In the genomic region with DNA sequence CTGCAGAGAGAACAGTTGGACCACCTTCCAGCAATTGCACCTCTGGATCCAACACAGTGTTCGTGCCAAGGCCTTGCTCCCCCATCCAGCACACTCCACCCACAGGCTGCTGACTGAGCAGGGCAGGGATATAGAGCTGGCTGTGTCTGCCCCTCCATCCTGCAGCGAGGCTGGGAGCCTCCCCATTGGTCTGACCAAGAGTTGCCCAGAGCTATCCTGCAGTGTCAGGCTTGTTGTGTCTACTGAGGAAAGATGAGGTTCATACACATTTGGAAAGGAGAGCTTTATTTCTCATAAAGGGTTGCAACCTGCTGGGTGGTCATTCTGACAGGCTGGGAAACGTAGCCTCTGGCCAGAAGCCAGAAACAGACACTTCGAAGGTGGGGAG, we compare ENCODE assay signal across 10 cellular contexts. TPM values are rescaled to one million over a fixed set of nuclear protein-coding genes. Genes with fewer than 3 reads are reported as not detected.
A peak's percentile ranks its signal among the peaks of the same experiment; 100 is the strongest.
DNase-seq lines count a peak whose midpoint lies in the region; ATAC-seq and TF ChIP-seq lines count a peak whose summit lies in the region.
"Had no signal": no experiment of that assay in that cellular context is flagged by ENCODE, and none has a peak within 500 bp of the region (broad histone marks: within the 10 kb centered on the region; RNA-seq: fewer than 3 reads in every experiment).

No MANE protein-coding gene starts in this region.

- H3K4me1 Mint-ChIP-seq in activated naive CD4-positive, alpha-beta T cell treated with anti-CD3 and anti-CD28 coated beads, Interleukin-2, amount 50 U/mL, for 24 hours, result peaks cover 50% of the 10 kb centered on the region

- TF ChIP-seq POLR2A in transverse colon (IDR thresholded peaks at IDR 0.05) (no peak), vagina (IDR thresholded peaks at IDR 0.05) (no peak)

- WGBS in transverse colon (ENCODE audit: low coverage in 1 of 2), 2 donors, result 27 to 31% methylated on average over 2 to 3 of the region's 4 CpGs

- no peak overlapping the region for H3K4me3 Mint-ChIP-seq in activated naive CD4-positive, alpha-beta T cell treated with anti-CD3 and anti-CD28 coated beads, Interleukin-2, amount 50 U/mL, for 24 hours

- H3K9me3 ChIP-seq in SJCRH30 (replicated peaks) (no peaks in the 10 kb centered on the region), transverse colon (no peaks in the 10 kb centered on the region), vagina (no peaks in the 10 kb centered on the region)
- H3K9me3 ChIP-seq: psoas muscle had no signal

- H3K27me3 Mint-ChIP-seq in activated naive CD4-positive, alpha-beta T cell treated with anti-CD3 and anti-CD28 coated beads, Interleukin-2, amount 50 U/mL, for 24 hours, result no peaks in the 10 kb centered on the region

- H3K36me3 Mint-ChIP-seq in activated naive CD4-positive, alpha-beta T cell treated with anti-CD3 and anti-CD28 coated beads, Interleukin-2, amount 50 U/mL, for 24 hours, result no peaks in the 10 kb centered on the region
- H3K36me3 Mint-ChIP-seq in activated naive CD4-positive, alpha-beta T cell treated with anti-CD3 and anti-CD28 coated beads, Interleukin-2, amount 50 U/mL, for 72 hours, result no peaks in the 10 kb centered on the region

- H3K27ac ChIP-seq in SJCRH30 (no peak overlapping the region), transverse colon (peak overlapping the region in 3 of 4 donors; percentile 0 to 40 (median 17)), vagina (no peak overlapping the region)
- H3K27ac ChIP-seq: psoas muscle, WERI-Rb-1 had no signal

- DNase-seq in activated naive CD4-positive, alpha-beta T cell treated with anti-CD3 and anti-CD28 coated beads, Interleukin-2, amount 50 U/mL, for 72 hours (ENCODE audit: low spot score in 2 of 2), result no peak
- DNase-seq in SJCRH30, result peak; percentile 54 to 69
- no peak for DNase-seq in left ventricle myocardium superior
- no peak for DNase-seq in transverse colon
- DNase-seq in vagina (ENCODE audit: extremely low spot score in 2 of 2), result no peak
- no peak for DNase-seq in activated naive CD4-positive, alpha-beta T cell (lab: John Stamatoyannopoulos, UW)
- DNase-seq: WERI-Rb-1 had no signal

- no peaks in the 10 kb centered on the region for H3K9me3 Mint-ChIP-seq in activated naive CD4-positive, alpha-beta T cell treated with anti-CD3 and anti-CD28 coated beads, Interleukin-2, amount 50 U/mL, for 24 hours
- H3K9me3 Mint-ChIP-seq in activated naive CD4-positive, alpha-beta T cell treated with anti-CD3 and anti-CD28 coated beads, Interleukin-2, amount 50 U/mL, for 72 hours, result peaks cover 0 to 3% of the 10 kb centered on the region in 2 donors

- no peak for TF ChIP-seq EP300 in transverse colon (IDR thresholded peaks at IDR 0.05; ENCODE audit: low read depth)

- H3K4me3 ChIP-seq in SJCRH30, result no peak overlapping the region
- H3K4me3 ChIP-seq in transverse colon, result no peak overlapping the region
- no peak overlapping the region for H3K4me3 ChIP-seq in vagina
- H3K4me3 ChIP-seq: psoas muscle had no signal

- H3K27ac Mint-ChIP-seq in activated naive CD4-positive, alpha-beta T cell treated with anti-CD3 and anti-CD28 coated beads, Interleukin-2, amount 50 U/mL, for 24 hours, result peak overlapping the region; percentile 1
- no peak overlapping the region for H3K27ac Mint-ChIP-seq in activated naive CD4-positive, alpha-beta T cell treated with anti-CD3 and anti-CD28 coated beads, Interleukin-2, amount 50 U/mL, for 72 hours

- H3K36me3 ChIP-seq in SJCRH30 (no peaks in the 10 kb centered on the region), transverse colon (no peaks in the 10 kb centered on the region), vagina (no peaks in the 10 kb centered on the region)
- H3K36me3 ChIP-seq: WERI-Rb-1 had no signal

- in situ Hi-C loops in transverse colon (cut with MboI; ENCODE audit: low pct_ligation_motif_present in 1 of 4, low pct_unique_long_range_greater_than_20kb in 1 of 4, low sequenced_read_pairs in 3 of 4), result no loop called here

- TF ChIP-seq CTCF in transverse colon (IDR thresholded peaks at IDR 0.05), result no peak
- TF ChIP-seq CTCF in vagina (IDR thresholded peaks at IDR 0.05), result no peak

- H3K4me1 ChIP-seq in SJCRH30, result peaks cover 39% of the 10 kb centered on the region
- peaks cover 11 to 20% (median 14%) of the 10 kb centered on the region in 4 donors for H3K4me1 ChIP-seq in transverse colon
- peaks cover 17% of the 10 kb centered on the region for H3K4me1 ChIP-seq in vagina
- H3K4me1 ChIP-seq: psoas muscle had no signal

- ATAC-seq in activated naive CD4-positive, alpha-beta T cell treated with anti-CD3 and anti-CD28 coated beads, Interleukin-2, amount 50 U/mL, for 72 hours, result no peak
- ATAC-seq in left ventricle myocardium superior, result peak; percentile 60
- no peak for ATAC-seq in HG02970 (IDR thresholded peaks at IDR 0.05; ENCODE audit: low FRiP score, unreplicated experiment)

- H3K27me3 ChIP-seq in SJCRH30 (no peaks in the 10 kb centered on the region), transverse colon (no peaks in the 10 kb centered on the region), vagina (no peaks in the 10 kb centered on the region)

- intact Hi-C loops in left ventricle myocardium superior (cut with micrococcal nuclease) (no loop called here), transverse colon (cut with DNase I; ENCODE audit: low total_unique reads) (no loop called here), vagina (cut with DNase I) (no loop called here)

RNA-seq across cellular contexts. Expression of gene PRF1, which starts 27.1 kb away (rescaled TPM):
- total RNA-seq in activated naive CD4-positive, alpha-beta T cell treated with anti-CD3 and anti-CD28 coated beads, Interleukin-2, amount 50 U/mL, for 72 hours, result 10 to 100 TPM; 30.9 to 35.7 TPM
- total RNA-seq in SJCRH30 (2014; rRNA removed; shearing (Covaris generic)), result not detected in 2 replicates
- 3.2 TPM for total RNA-seq in left ventricle myocardium superior
- 10 to 100 TPM in 1 of 4 donors, 1 to 10 TPM in 2, under 1 TPM in 1; 0.80 to 12.7 (median 6.0) TPM for total RNA-seq in transverse colon
- 20.9 TPM for total RNA-seq in vagina

Comparison
In these comparisons a context has a peak if more than half of its experiments do, and no peak if none do; other contexts are left out.
1. DNase-seq: peak in SJCRH30 (2 of 2); none in activated naive CD4-positive, alpha-beta T cell treated with anti-CD3 and anti-CD28 coated beads, Interleukin-2, amount 50 U/mL, for 72 hours (0 of 2), left ventricle myocardium superior (single experiment), transverse colon (single experiment), vagina (0 of 2) and activated naive CD4-positive, alpha-beta T cell (0 of 4).
2. H3K27ac ChIP-seq: peak in transverse colon (3 of 4); none in SJCRH30 (single experiment) and vagina (single experiment).